1 cellular context compared by ENCODE assay signal in the genomic region with DNA sequence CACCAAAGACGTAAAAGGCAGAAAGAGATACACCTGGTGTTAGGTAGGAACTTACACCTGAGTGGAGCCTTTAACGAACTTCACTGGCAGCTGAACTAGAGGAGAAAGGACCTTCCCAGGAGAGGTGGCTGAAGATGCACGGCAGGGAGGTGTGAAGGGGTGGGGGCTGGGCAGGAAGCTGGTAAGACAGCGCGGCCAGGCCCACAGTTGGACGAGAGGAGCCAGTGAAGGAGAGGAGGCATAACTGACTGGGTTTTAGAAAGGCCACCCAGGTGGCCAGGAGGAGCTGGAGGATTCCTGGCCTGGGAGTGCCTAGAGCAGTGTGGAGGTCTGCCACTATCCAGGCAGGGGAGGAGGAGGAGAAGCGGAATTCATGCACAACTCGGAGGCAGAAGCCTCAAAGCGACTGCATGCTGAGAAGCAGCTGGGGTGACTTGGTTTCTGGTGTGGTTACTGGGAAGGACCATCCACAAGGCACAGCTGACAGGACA.
TF ChIP-seq lines count a peak whose summit lies in the region.

No MANE protein-coding gene starts in this region.

TF ChIP-seq in H1, 55 proteins besides CTCF, POLR2A, EP300 and RAD21 (continued from another document):
- TF ChIP-seq CHD2 (IDR thresholded peaks at IDR 0.05; ENCODE audit: low read length) (no peak), ZNF274 (IDR thresholded peaks at IDR 0.05; ENCODE audit: borderline replicate concordance, extremely low read depth, low read length) (no peak), EZH2 (IDR thresholded peaks at IDR 0.05; ENCODE audit: low read depth, low read length, severe bottlenecking) (no peak), BACH1 (IDR thresholded peaks at IDR 0.05; ENCODE audit: low read length) (no peak), NANOG (IDR thresholded peaks at IDR 0.05; ENCODE audit: insufficient read depth, low read depth, low read length, poor library complexity, severe bottlenecking) (no peak)
